In genomic region chr12:76040461-76040860, GRCh38 we compare ENCODE assay signal across 18 cellular contexts. TPM values are rescaled to one million over a fixed set of nuclear protein-coding genes. Genes with fewer than 3 reads are reported as not detected.
A peak's percentile ranks its signal among the peaks of the same experiment; 100 is the strongest.
DNase-seq lines count a peak whose midpoint lies in the region; TF ChIP-seq lines count a peak whose summit lies in the region.
"Had no signal": no experiment of that assay in that cellular context is flagged by ENCODE, and none has a peak within 500 bp of the region (broad histone marks: within the 10 kb centered on the region; RNA-seq: fewer than 3 reads in every experiment).

No MANE protein-coding gene starts in this region.

- no peak overlapping the region for H3K56ac ChIP-seq in H9 (ENCODE audit: insufficient read length, low read depth, low read length)

- H3K23ac ChIP-seq in H9 (ENCODE audit: insufficient read length, low read depth, low read length), result no peak overlapping the region

- peaks cover 30% of the 10 kb centered on the region for H3K36me3 Mint-ChIP-seq in MCF 10A (ENCODE audit: insufficient read depth, unreplicated experiment)
- peaks cover 2 to 14% (median 7%) of the 10 kb centered on the region in 3 experiments; a peak in 5 of 7 replicates for H3K36me3 Mint-ChIP-seq in H9 (ENCODE audit: insufficient read depth in 1 of 3, low read depth in 3 of 3)
- H3K36me3 Mint-ChIP-seq in activated naive CD8-positive, alpha-beta T cell treated with anti-CD3 and anti-CD28 coated beads for 36 hours, result peaks cover 9% of the 10 kb centered on the region

- H3K27ac Mint-ChIP-seq in MCF 10A (ENCODE audit: low read depth, unreplicated experiment) (peak overlapping the region; percentile 23), H9 (peak overlapping the region in 2 of 3 experiments; percentile 62 to 88; a peak in 3 of 7 replicates)
- peak overlapping the region; percentile 52 for H3K27ac Mint-ChIP-seq in activated naive CD8-positive, alpha-beta T cell treated with anti-CD3 and anti-CD28 coated beads for 36 hours
- H3K27ac Mint-ChIP-seq: CD14-positive monocyte had no signal

- H3K79me2 ChIP-seq in mammary epithelial cell (ENCODE audit: insufficient read depth, low read length), result no peaks in the 10 kb centered on the region
- H3K79me2 ChIP-seq in H9 (ENCODE audit: insufficient read depth, low read length), result no peaks in the 10 kb centered on the region

- H2BK120ac ChIP-seq in H9 (ENCODE audit: low read depth, low read length, poor library complexity, severe bottlenecking), result no peak overlapping the region

- H3K9me3 Mint-ChIP-seq in MCF 10A (ENCODE audit: unreplicated experiment), result no peaks in the 10 kb centered on the region
- H3K9me3 Mint-ChIP-seq in H9, result no peaks in the 10 kb centered on the region; a peak in 1 of 5 replicates
- H3K9me3 Mint-ChIP-seq in activated naive CD8-positive, alpha-beta T cell treated with anti-CD3 and anti-CD28 coated beads for 36 hours, result no peaks in the 10 kb centered on the region

- H3K79me1 ChIP-seq in H9 (ENCODE audit: insufficient read depth, low read depth, low read length, poor library complexity, severe bottlenecking), result no peaks in the 10 kb centered on the region

- H3T11ph ChIP-seq in H9 (ENCODE audit: low read length), result no peak overlapping the region

- H2BK12ac ChIP-seq in H9 (ENCODE audit: insufficient read length, low read depth, low read length), result no peak overlapping the region

- no peak overlapping the region for H4K8ac ChIP-seq in H9 (replicated peaks; ENCODE audit: insufficient read length, low read depth, low read length)

- H3K4me3 ChIP-seq in mammary epithelial cell (replicated peaks in 1 of 3; ENCODE audit: insufficient read depth in 1 of 3, low read depth in 2 of 3, low read length in 3 of 3), result no peak overlapping the region
- H3K4me3 ChIP-seq: MG63, Peyer's patch, SJCRH30 had no signal

- H4K20me1 ChIP-seq in mammary epithelial cell (ENCODE audit: insufficient read depth, low read length) (no peaks in the 10 kb centered on the region), H9 (ENCODE audit: control insufficient read depth, insufficient read depth, insufficient read length) (no peaks in the 10 kb centered on the region)

- H3K4ac ChIP-seq in H9 (ENCODE audit: low read depth, low read length), result no peak overlapping the region

- TF ChIP-seq CTCF in MCF 10A (IDR thresholded peaks at IDR 0.05; ENCODE audit: unreplicated experiment) (no peak), mammary epithelial cell (conservative IDR thresholded peaks at IDR 0.05 in 1 of 2, IDR thresholded peaks at IDR 0.05 in 1 of 2; ENCODE audit: extremely low read depth in 1 of 2, insufficient read depth in 1 of 2, low read depth in 1 of 2, low read length in 2 of 2) (no peak), H9 (conservative IDR thresholded peaks at IDR 0.05) (no peak)

- DNase-seq in MCF 10A (ENCODE audit: unreplicated experiment), result no peak
- no peak for DNase-seq in mammary epithelial cell
- no peak for DNase-seq in H9
- DNase-seq in activated naive CD8-positive, alpha-beta T cell treated with anti-CD3 and anti-CD28 coated beads for 36 hours, result no peak
- no peak for DNase-seq in caudate nucleus (lab: John Stamatoyannopoulos, UW)
- no peak for DNase-seq in AML-193 (lab: John Stamatoyannopoulos, UW)
- no peak for DNase-seq in dermis blood vessel endothelial cell
- DNase-seq: GOT3, Kasumi-1, MG63, NCI-H1417, NCI-H1694 treated with DMSO at 0.1 percent for 48 hours, NCI-H2081 treated with DMSO at 0.1 percent for 48 hours, NCI-H446, NCI-H526, Peyer's patch, SJCRH30 had no signal

- H3K9me3 ChIP-seq in mammary epithelial cell (replicated peaks; ENCODE audit: insufficient read depth, low read length) (no peaks in the 10 kb centered on the region), H9 (ENCODE audit: control insufficient read depth, low read depth, low read length) (no peaks in the 10 kb centered on the region)
- H3K9me3 ChIP-seq: MG63, Peyer's patch, SJCRH30 had no signal

- no TSS peak for BruUV-seq in MCF 10A (replicated peaks; lab: Mats Ljungman, UMichigan)
- BruUV-seq in mammary epithelial cell (replicated peaks; lab: Mats Ljungman, UMichigan), result no TSS peak

- H2AFZ ChIP-seq in mammary epithelial cell (ENCODE audit: low read depth, low read length), result no peak overlapping the region
- H2AFZ ChIP-seq in H9 (ENCODE audit: low read length), result no peak overlapping the region

- 98% methylated on average over 4 of the region's 4 CpGs for WGBS in mammary epithelial cell (ENCODE audit: low coverage, missing lambda C conversion rate)
- WGBS in H9 (ENCODE audit: extremely low coverage, insufficient read length, low lambda C conversion rate), result no CpG with 5 or more reads among the region's 4 CpGs

- H3K18ac ChIP-seq in H9 (ENCODE audit: insufficient read length, low read depth, low read length), result no peak overlapping the region

- no peak overlapping the region for H4K5ac ChIP-seq in H9 (ENCODE audit: insufficient read length, low read depth, low read length)

- dilution Hi-C loops in mammary epithelial cell (cut with HindIII; ENCODE audit: low sequenced_read_pairs), result no loop called here

- no peak overlapping the region for H3K14ac ChIP-seq in H9 (ENCODE audit: insufficient read depth, low read length)

- intact Hi-C loops in MCF 10A (cut with micrococcal nuclease) (no loop called here), mammary epithelial cell (cut with micrococcal nuclease) (no loop called here)

- H3K4me3 Mint-ChIP-seq in MCF 10A (ENCODE audit: unreplicated experiment) (no peak overlapping the region), H9 (no peak overlapping the region)
- no peak overlapping the region for H3K4me3 Mint-ChIP-seq in activated naive CD8-positive, alpha-beta T cell treated with anti-CD3 and anti-CD28 coated beads for 36 hours
- H3K4me3 Mint-ChIP-seq: CD14-positive monocyte had no signal

- no peak overlapping the region for H2BK15ac ChIP-seq in H9 (ENCODE audit: low read depth, low read length)

- H3K27me3 ChIP-seq in mammary epithelial cell (ENCODE audit: insufficient read depth, low read length) (no peaks in the 10 kb centered on the region), H9 (ENCODE audit: insufficient read depth, low read length) (no peaks in the 10 kb centered on the region)
- H3K27me3 ChIP-seq: MG63, Peyer's patch, SJCRH30 had no signal

- H3K9ac ChIP-seq in mammary epithelial cell (ENCODE audit: insufficient read depth, low read length) (no peak overlapping the region), H9 (ENCODE audit: extremely low read depth, insufficient read length, low read length) (no peak overlapping the region)

- no peak overlapping the region for H3K27ac ChIP-seq in mammary epithelial cell (ENCODE audit: insufficient read depth, low read depth, low read length)
- no peak overlapping the region for H3K27ac ChIP-seq in H9 (ENCODE audit: insufficient read length, low read depth, low read length)
- H3K27ac ChIP-seq in caudate nucleus (ENCODE audit: low read depth, low read length), result no peak overlapping the region
- H3K27ac ChIP-seq: Peyer's patch, SJCRH30 had no signal

- no peaks in the 10 kb centered on the region for H3K4me1 ChIP-seq in mammary epithelial cell (ENCODE audit: insufficient read depth, low read length)
- H3K4me1 ChIP-seq in H9 (ENCODE audit: insufficient read depth, low read length), result peaks cover 6% of the 10 kb centered on the region
- H3K4me1 ChIP-seq: Peyer's patch had no signal

- no peak overlapping the region for H2BK5ac ChIP-seq in H9 (ENCODE audit: insufficient read length, low read length)

- H3K27me3 Mint-ChIP-seq in MCF 10A (ENCODE audit: insufficient read depth, unreplicated experiment) (no peaks in the 10 kb centered on the region), H9 (ENCODE audit: low read depth) (no peaks in the 10 kb centered on the region)
- H3K27me3 Mint-ChIP-seq in activated naive CD8-positive, alpha-beta T cell treated with anti-CD3 and anti-CD28 coated beads for 36 hours, result no peaks in the 10 kb centered on the region

- H3K4me2 ChIP-seq in mammary epithelial cell (ENCODE audit: insufficient read depth, low read depth, low read length) (no peak overlapping the region), H9 (ENCODE audit: insufficient read depth, insufficient read length, low read length) (no peak overlapping the region)

- no peaks in the 10 kb centered on the region for H3K23me2 ChIP-seq in H9 (ENCODE audit: insufficient read length, low read depth, low read length, poor library complexity, severe bottlenecking)

- POLR2A ChIA-PET in MCF 10A (lab: Yijun Ruan, JAX), result interaction anchor here (0.6 to 2.2 kb wide), 6 partner anchors 9 to 507 kb away, joined by 3 to 10 read pairs (median 3); partner anchors contain the start of gene PHLDA1

- no peak overlapping the region for H4K91ac ChIP-seq in H9 (ENCODE audit: insufficient read length, low read depth, low read length)

- H3K4me1 Mint-ChIP-seq in MCF 10A (ENCODE audit: insufficient read depth, unreplicated experiment), result peaks cover 12% of the 10 kb centered on the region
- peaks cover 35 to 49% of the 10 kb centered on the region in 2 experiments for H3K4me1 Mint-ChIP-seq in H9
- H3K4me1 Mint-ChIP-seq in activated naive CD8-positive, alpha-beta T cell treated with anti-CD3 and anti-CD28 coated beads for 36 hours, result peaks cover 17% of the 10 kb centered on the region

- peaks cover 5% of the 10 kb centered on the region for H3K36me3 ChIP-seq in mammary epithelial cell (ENCODE audit: insufficient read depth, low read length)
- H3K36me3 ChIP-seq: Peyer's patch had no signal

- H2AK5ac ChIP-seq in H9 (ENCODE audit: insufficient read length, low read length), result no peak overlapping the region

- CTCF ChIA-PET in MCF 10A (lab: Yijun Ruan, JAX), result interaction anchor here (0.6 to 5.7 kb wide), 6 partner anchors 198 to 513 kb away, joined by 3 to 42 read pairs (median 4); partner anchors contain the start of gene BBS10
- CTCF ChIA-PET in mammary epithelial cell (lab: Charles Lee; ENCODE audit: low non-redundant PET), result interaction anchor here (0.6 kb wide), 1 partner anchor 429 kb away, joined by 3 read pairs; no protein-coding TSS in a partner anchor

- in situ Hi-C loops in mammary epithelial cell (cut with MboI; ENCODE audit: low sequenced_read_pairs in 2 of 2), result no loop called here

- H2BK20ac ChIP-seq in H9 (ENCODE audit: low read depth, low read length, poor library complexity, severe bottlenecking), result no peak overlapping the region

RNA-seq across cellular contexts. Expression of gene PHLDA1, which starts 8.9 kb away (rescaled TPM):
- 183 and 203 TPM in 2 replicates for total RNA-seq in MCF 10A (2022)
- total RNA-seq in mammary epithelial cell, result 100 to 1,000 TPM; 161 to 545 TPM
- polyA plus RNA-seq in mammary epithelial cell, result 120 TPM
- 135 TPM for polyA minus RNA-seq in mammary epithelial cell
- total RNA-seq in H9 (2021), result 106 TPM in 2 replicates
- total RNA-seq in activated naive CD8-positive, alpha-beta T cell treated with anti-CD3 and anti-CD28 coated beads for 36 hours, result 10 to 100 TPM; 41.5 to 41.9 TPM
- total RNA-seq in dermis blood vessel endothelial cell, result 23.5 and 26.5 TPM in 2 replicates

RNA-seq across cellular contexts. Expression of gene NAP1L1, which starts 44.0 kb away (rescaled TPM):
- total RNA-seq in MCF 10A (2022) (327 and 493 TPM in 2 replicates), mammary epithelial cell (100 to 1,000 TPM; 167 to 381 TPM), H9 (2021) (988 and 1,012 TPM in 2 replicates), dermis blood vessel endothelial cell (253 and 400 TPM in 2 replicates)
- 233 TPM for polyA plus RNA-seq in mammary epithelial cell
- 123 TPM for polyA minus RNA-seq in mammary epithelial cell
- 1,000 to 10,000 TPM; 1,148 to 1,176 TPM for total RNA-seq in activated naive CD8-positive, alpha-beta T cell treated with anti-CD3 and anti-CD28 coated beads for 36 hours

Comparison
In these comparisons a context has a peak if more than half of its experiments do, and no peak if none do; other contexts are left out.
1. H3K27ac Mint-ChIP-seq: peak in every context shown above with its lines; median percentile 75 in H9; 52 in activated naive CD8-positive, alpha-beta T cell treated with anti-CD3 and anti-CD28 coated beads for 36 hours; 23 in MCF 10A.